In the genomic region with DNA sequence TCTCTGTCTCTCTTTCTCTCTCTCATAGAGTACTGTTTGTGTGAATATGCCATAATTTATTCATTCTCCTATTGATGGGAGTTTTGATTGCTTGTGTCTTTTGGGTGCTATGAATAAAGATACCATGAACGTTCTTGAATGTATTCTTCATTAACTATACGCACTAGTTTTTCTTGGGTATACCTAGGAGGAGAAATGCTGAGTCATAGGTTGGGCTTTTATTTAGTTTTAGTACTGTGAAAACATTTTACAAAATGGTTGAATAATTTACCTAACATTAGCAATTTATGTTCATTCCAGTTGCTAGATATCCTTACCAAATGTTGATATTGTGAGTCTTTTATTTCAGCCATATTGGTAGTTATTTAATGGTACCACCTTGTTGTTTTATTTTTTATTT, we compare ENCODE assay signal across 24 cellular contexts.
DNase-seq lines count a peak whose midpoint lies in the region; ATAC-seq, FAIRE-seq and TF ChIP-seq lines count a peak whose summit lies in the region.
"Had no signal": no experiment of that assay in that cellular context is flagged by ENCODE, and none has a peak within 500 bp of the region (broad histone marks: within the 10 kb centered on the region; RNA-seq: fewer than 3 reads in every experiment).

No MANE protein-coding gene starts in this region.

- H3K9me3 ChIP-seq in HepG2 (ENCODE audit: low read length) (no peaks in the 10 kb centered on the region), right lobe of liver (no peaks in the 10 kb centered on the region), K562 (replicated peaks; ENCODE audit: control insufficient read depth, insufficient read depth, low read depth, low read length) (no peaks in the 10 kb centered on the region)
- H3K9me3 ChIP-seq: BE2C had no signal

- no TSS peak for BruUV-seq in HepG2 (replicated peaks; lab: Mats Ljungman, UMichigan)
- no TSS peak for BruUV-seq in K562 (replicated peaks; lab: Mats Ljungman, UMichigan)

- H3K4me3 ChIP-seq in HepG2 (replicated peaks in 1 of 3; ENCODE audit: insufficient read depth in 1 of 3, low read depth in 2 of 3, low read length in 3 of 3): no peak overlapping the region
- H3K4me3 ChIP-seq in right lobe of liver: no peak overlapping the region
- H3K4me3 ChIP-seq in K562: no peak overlapping the region
- H3K4me3 ChIP-seq: BLaER1, GM12878 had no signal

- TF ChIP-seq POLR2A in HepG2 (IDR thresholded peaks at IDR 0.05; ENCODE audit: insufficient read depth in 1 of 2, low read depth in 2 of 2, low read length in 2 of 2): no peak
- TF ChIP-seq POLR2A in right lobe of liver (IDR thresholded peaks at IDR 0.05): no peak
- TF ChIP-seq POLR2A in K562 (conservative IDR thresholded peaks at IDR 0.05): no peak

- POLR2A ChIA-PET in HepG2 (lab: Yijun Ruan, JAX) (no interaction called here), K562 (lab: Yijun Ruan, JAX) (no interaction called here)

- DNase-seq in HepG2 (ENCODE audit: low spot score): no peak
- DNase-seq in right lobe of liver: no peak
- DNase-seq in K562 (ENCODE audit: extremely low read depth in 1 of 4, low spot score in 3 of 4): no peak
- DNase-seq in HPDE6-E6E7 (ENCODE audit: extremely low spot score): no peak
- DNase-seq in foreskin keratinocyte: no peak
- DNase-seq: ACHN; BE2C; C1 segment of cervical spinal cord; CD4-positive, alpha-beta memory T cell; CD4-positive, CD25-positive, alpha-beta regulatory T cell; CD8-positive, alpha-beta memory T cell; COR-L47; DMS 273 treated with DMSO at 0.1 percent for 48 hours; DMS153; DMS53; DMS79; DND-41; EL; GDM1 had no signal

- ATAC-seq in HepG2 (no peak), right lobe of liver (no peak), K562 (no peak), foreskin keratinocyte (no peak)
- ATAC-seq: GM12878 had no signal

- TF ChIP-seq CTCF in HepG2 (CRISPR knock-in tag; IDR thresholded peaks at IDR 0.05): no peak
- TF ChIP-seq CTCF in right lobe of liver (IDR thresholded peaks at IDR 0.05): no peak
- no peak for TF ChIP-seq CTCF in K562 (IDR thresholded peaks at IDR 0.05 in 2 of 3, conservative IDR thresholded peaks at IDR 0.05 in 1 of 3; ENCODE audit: insufficient read depth in 2 of 3, low read depth in 1 of 3, low read length in 3 of 3)
- no peak for TF ChIP-seq CTCF in foreskin keratinocyte (conservative IDR thresholded peaks at IDR 0.05)

- H3K4me2 ChIP-seq in HepG2 (ENCODE audit: low read depth, low read length) (no peak overlapping the region), K562 (ENCODE audit: insufficient read depth, low read length) (no peak overlapping the region)
- H3K4me2 ChIP-seq: BLaER1 had no signal

- intact Hi-C loops in HepG2 (cut with micrococcal nuclease; ENCODE audit: unreplicated experiment): no loop called here
- intact Hi-C loops in right lobe of liver (cut with DNase I): no loop called here
- intact Hi-C loops in K562 (cut with micrococcal nuclease): no loop called here

- H3K36me3 ChIP-seq in HepG2 (replicated peaks in 1 of 2; ENCODE audit: control insufficient read depth in 1 of 2, insufficient read depth in 2 of 2, low read length in 2 of 2): no peaks in the 10 kb centered on the region
- no peaks in the 10 kb centered on the region for H3K36me3 ChIP-seq in right lobe of liver
- no peaks in the 10 kb centered on the region for H3K36me3 ChIP-seq in K562 (ENCODE audit: control insufficient read depth, insufficient read depth, low read length)
- H3K36me3 ChIP-seq: BE2C, BLaER1 had no signal

- no peak for TF ChIP-seq EP300 in HepG2 (IDR thresholded peaks at IDR 0.05; ENCODE audit: low read depth in 2 of 2, low read length in 2 of 2)
- no peak for TF ChIP-seq EP300 in HepG2 (CRISPR knock-in tag; IDR thresholded peaks at IDR 0.05; ENCODE audit: borderline replicate concordance)
- TF ChIP-seq EP300 in K562 (IDR thresholded peaks at IDR 0.05; ENCODE audit: low read length): no peak

- H3K79me2 ChIP-seq in HepG2 (ENCODE audit: insufficient read depth, low read length) (no peaks in the 10 kb centered on the region), K562 (ENCODE audit: control insufficient read depth, insufficient read depth, low read length) (no peaks in the 10 kb centered on the region)

- H3K27ac ChIP-seq in HepG2 (ENCODE audit: extremely low read length, insufficient read depth, low read length): no peak overlapping the region
- H3K27ac ChIP-seq in right lobe of liver: no peak overlapping the region
- no peak overlapping the region for H3K27ac ChIP-seq in K562 (ENCODE audit: extremely low read depth, low read depth, low read length)
- H3K27ac ChIP-seq in foreskin keratinocyte: no peak overlapping the region
- H3K27ac ChIP-seq: 22Rv1, BLaER1 had no signal

- H4K20me1 ChIP-seq in HepG2 (ENCODE audit: insufficient read depth, low read length) (no peaks in the 10 kb centered on the region), K562 (replicated peaks; ENCODE audit: control insufficient read depth, insufficient read depth, low read length) (no peaks in the 10 kb centered on the region)
- H4K20me1 ChIP-seq: BLaER1 had no signal

- CTCF ChIA-PET in HepG2 (lab: Yijun Ruan, JAX; ENCODE audit: low intra/inter-chr PET ratio, low total read pairs): no interaction called here
- CTCF ChIA-PET in K562 (lab: Yijun Ruan, JAX; ENCODE audit: low intra/inter-chr PET ratio): no interaction called here

- in situ Hi-C loops in HepG2 (cut with HindIII; ENCODE audit: extremely low pct_ligation_motif_present, low pct_unique_long_range_greater_than_20kb): no loop called here
- in situ Hi-C loops in K562 (cut with MboI): no loop called here

- TF ChIP-seq RAD21 in HepG2 (CRISPR knock-in tag; IDR thresholded peaks at IDR 0.05) (no peak), K562 (CRISPR knock-in tag; conservative IDR thresholded peaks at IDR 0.05 in 1 of 2, IDR thresholded peaks at IDR 0.05 in 1 of 2) (no peak)

- H3K27me3 ChIP-seq in HepG2 (ENCODE audit: control insufficient read depth in 1 of 2, insufficient read depth in 2 of 2, low read length in 2 of 2) (no peaks in the 10 kb centered on the region), right lobe of liver (no peaks in the 10 kb centered on the region), K562 (ENCODE audit: control insufficient read depth in 2 of 2, insufficient read depth in 2 of 2, low read length in 2 of 2) (no peaks in the 10 kb centered on the region), foreskin keratinocyte (no peaks in the 10 kb centered on the region)
- H3K27me3 ChIP-seq: BE2C, BLaER1 had no signal

- no peak for FAIRE-seq in HepG2 (lab: Jason Lieb, UNC)
- no peak for FAIRE-seq in K562 (lab: Jason Lieb, UNC)
- FAIRE-seq: GM12878, GM12892, GM19239 had no signal

- no peaks in the 10 kb centered on the region for H3K9me1 ChIP-seq in K562 (ENCODE audit: control insufficient read depth, insufficient read depth, low read length)

- H3K9ac ChIP-seq in HepG2 (ENCODE audit: insufficient read depth, low read depth, low read length) (no peak overlapping the region), K562 (ENCODE audit: insufficient read depth in 1 of 2, low read depth in 2 of 2, low read length in 2 of 2) (no peak overlapping the region)
- H3K9ac ChIP-seq: BLaER1 had no signal

- WGBS in HepG2 (ENCODE audit: low lambda C conversion rate): 44% methylated on average over 2 of the region's 2 CpGs
- 14% methylated on average over 2 of the region's 2 CpGs for WGBS in right lobe of liver (ENCODE audit: insufficient coverage, low coverage, low lambda C conversion rate, missing lambda C conversion rate)
- 10% methylated on average over 2 of the region's 2 CpGs for WGBS in K562 (ENCODE audit: insufficient coverage, low coverage, missing lambda C conversion rate)

- H3K4me1 ChIP-seq in HepG2 (ENCODE audit: insufficient read depth, low read length) (no peaks in the 10 kb centered on the region), right lobe of liver (no peaks in the 10 kb centered on the region), K562 (replicated peaks in 1 of 2; ENCODE audit: control insufficient read depth in 2 of 2, insufficient read depth in 2 of 2, low read length in 2 of 2) (no peaks in the 10 kb centered on the region), foreskin keratinocyte (no peaks in the 10 kb centered on the region)
- H3K4me1 ChIP-seq: BE2C, BLaER1 had no signal

- no peak overlapping the region for H2AFZ ChIP-seq in HepG2 (ENCODE audit: low read length)
- no peak overlapping the region for H2AFZ ChIP-seq in K562 (ENCODE audit: low read depth, low read length)

TF ChIP-seq in HepG2, 621 proteins besides CTCF, POLR2A, EP300 and RAD21:
- TF ChIP-seq MAFF (IDR thresholded peaks at IDR 0.05; ENCODE audit: low read depth, low read length) (peak; percentile 46; the same call in 1 of the 2 replicates), MAFK (conservative IDR thresholded peaks at IDR 0.05 in 1 of 2, IDR thresholded peaks at IDR 0.05 in 1 of 2; ENCODE audit: low read length in 2 of 2) (peak; percentile 35 to 63; a peak in 3 of 4 replicates), NFE2L2 (IDR thresholded peaks at IDR 0.05; ENCODE audit: low read length) (peak; percentile 83), ZNF354B (CRISPR knock-in tag; IDR thresholded peaks at IDR 0.05) (no peak)

TF ChIP-seq in K562, 482 proteins besides CTCF, POLR2A, EP300 and RAD21:
- no peak for TF ChIP-seq HNRNPK (IDR thresholded peaks at IDR 0.05; ENCODE audit: low read depth, low read length, poor library complexity, severe bottlenecking)
- TF ChIP-seq MAFG (tag; conservative IDR thresholded peaks at IDR 0.05): peak; percentile 66; the same call in 1 of the 2 replicates
- peak; percentile 40 for TF ChIP-seq NFE2L1 (tag; IDR thresholded peaks at IDR 0.05; ENCODE audit: borderline replicate concordance, low read depth)
- TF ChIP-seq ZNF316 (IDR thresholded peaks at IDR 0.05): peak; percentile 49; the same call in 1 of the 2 replicates
- peak; percentile 49; the same call in 1 of the 2 replicates for TF ChIP-seq MAFF (IDR thresholded peaks at IDR 0.05; ENCODE audit: low read length)
- TF ChIP-seq CREB5 (CRISPR knock-in tag; IDR thresholded peaks at IDR 0.05): no peak
TF ChIP-seq in K562: peak in this region for 4.

Comparison
In these comparisons a context has a peak if more than half of its experiments do, and no peak if none do; other contexts are left out.
1. Of the 241 proteins assayed by ChIP-seq in both HepG2 and K562: peak only in HepG2: MAFK; only in K562: MAFG and NFE2L1; in both: MAFF; in neither: 237.